ENCODE assay signal across 30 cellular contexts in the genomic region with DNA sequence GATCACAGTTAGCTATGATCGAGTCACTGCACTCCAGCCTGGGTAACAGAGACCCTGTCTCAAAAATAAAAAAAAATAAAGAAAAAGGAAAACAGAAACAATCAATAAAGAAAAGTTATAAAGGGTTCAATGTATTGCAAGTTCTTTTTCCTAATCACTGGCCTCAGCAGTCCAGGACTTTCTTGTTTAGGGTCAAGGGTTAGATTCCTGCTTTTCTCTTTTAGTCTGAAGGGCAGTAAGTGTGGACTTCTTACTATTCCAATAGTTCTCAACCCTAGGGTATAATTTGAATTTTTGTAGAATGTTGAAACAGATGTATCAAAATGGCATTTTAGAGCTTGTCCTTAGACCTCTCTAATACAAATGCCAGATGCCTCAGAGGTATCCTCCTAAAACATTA. TPM values are rescaled to one million over a fixed set of nuclear protein-coding genes. Genes with fewer than 3 reads are reported as not detected.
"Had no signal": no experiment of that assay in that cellular context is flagged by ENCODE, and none has a peak within 500 bp of the region (broad histone marks: within the 10 kb centered on the region; RNA-seq: fewer than 3 reads in every experiment).

No MANE protein-coding gene starts in this region.

- DNase-seq: activated B cell treated with CpG ODN at 0.5 μM for 24 hours; activated CD4-positive, alpha-beta T cell treated with anti-CD3 and anti-CD28 coated beads for 48 hours; activated CD4-positive, alpha-beta T cell treated with anti-CD3 and anti-CD28 coated beads, Interleukin-2, amount 50 U/mL, for 1 hour; activated CD4-positive, alpha-beta T cell treated with anti-CD3 and anti-CD28 coated beads, Interleukin-2, amount 50 U/mL, for 48 hours; activated CD8-positive, alpha-beta memory T cell treated with anti-CD3 and anti-CD28 coated beads for 24 hours; activated CD8-positive, alpha-beta T cell treated with anti-CD3 and anti-CD28 coated beads for 36 hours; activated effector memory CD4-positive, alpha-beta T cell treated with Interleukin-2 at 50 U/mL for 16 hours; activated gamma-delta T cell treated with Interleukin-2 at 50 U/mL for 16 hours; activated naive CD4-positive, alpha-beta T cell treated with anti-CD3 and anti-CD28 coated beads, Interleukin-2, amount 50 U/mL, for 16 hours; activated naive CD4-positive, alpha-beta T cell treated with Interleukin-2 at 50 U/mL for 16 hours; activated T-cell treated with anti-CD3 and anti-CD28 coated beads, Interleukin-2, amount 50 U/mL, for 4 hours; amniotic stem cell; anterior cingulate cortex; caudate nucleus; cortex of kidney; effector CD8-positive, alpha-beta T cell; esophagus squamous epithelium; foreskin melanocyte; SW 1271; T-cell; T1000; WERI-Rb-1 had no signal

- H3K4me3 ChIP-seq: esophagus squamous epithelium had no signal

- H3K4me3 Mint-ChIP-seq: activated B cell treated with CpG ODN at 0.5 μM for 24 hours; activated CD8-positive, alpha-beta T cell treated with anti-CD3 and anti-CD28 coated beads for 36 hours; activated naive CD8-positive, alpha-beta T cell; activated T-cell treated with anti-CD3 and anti-CD28 coated beads, Interleukin-2, amount 50 U/mL, for 4 hours; activated T-helper 17 cell treated with anti-CD3 and anti-CD28 coated beads, Interleukin-2, amount 50 U/mL, for 72 hours; T-cell; T-helper 1 cell treated with Interleukin-12 subunit alpha and Interleukin-12 subunit beta and Interleukin-4 antibody, amounts not matched to agents 30 μg/mL and 1 μg/mL, for 36 hours; T-helper 2 cell treated with Interferon-gamma antibody and Interleukin-4, amounts not matched to agents 5 μg/mL and 100 μg/mL, for 36 hours had no signal

- ATAC-seq: activated CD4-positive, CD25-positive, alpha-beta regulatory T cell treated with anti-CD3 and anti-CD28 coated beads, Interleukin-2, amount 50 U/mL, for 24 hours; activated CD8-positive, alpha-beta T cell treated with anti-CD3 and anti-CD28 coated beads for 36 hours; activated T-cell treated with anti-CD3 and anti-CD28 coated beads, Interleukin-2, amount 50 U/mL, for 4 hours; activated T-helper 17 cell treated with anti-CD3 and anti-CD28 coated beads, Interleukin-2, amount 50 U/mL, for 72 hours; T-cell had no signal

- H3K9me3 ChIP-seq: esophagus squamous epithelium had no signal

- H3K9me3 Mint-ChIP-seq: activated B cell treated with CpG ODN at 0.5 μM for 24 hours; activated CD8-positive, alpha-beta T cell treated with anti-CD3 and anti-CD28 coated beads for 36 hours; activated T-cell treated with anti-CD3 and anti-CD28 coated beads, Interleukin-2, amount 50 U/mL, for 4 hours; activated T-helper 17 cell treated with anti-CD3 and anti-CD28 coated beads, Interleukin-2, amount 50 U/mL, for 72 hours; T-cell; T-helper 1 cell treated with Interleukin-12 subunit alpha and Interleukin-12 subunit beta and Interleukin-4 antibody, amounts not matched to agents 30 μg/mL and 1 μg/mL, for 36 hours; T-helper 2 cell treated with Interferon-gamma antibody and Interleukin-4, amounts not matched to agents 5 μg/mL and 100 μg/mL, for 36 hours had no signal

- H3K4me1 Mint-ChIP-seq: activated B cell treated with CpG ODN at 0.5 μM for 24 hours; activated T-helper 17 cell treated with anti-CD3 and anti-CD28 coated beads, Interleukin-2, amount 50 U/mL, for 72 hours had no signal

- H3K27me3 Mint-ChIP-seq: activated B cell treated with CpG ODN at 0.5 μM for 24 hours; activated CD8-positive, alpha-beta T cell treated with anti-CD3 and anti-CD28 coated beads for 36 hours; activated naive CD8-positive, alpha-beta T cell; activated T-helper 17 cell treated with anti-CD3 and anti-CD28 coated beads, Interleukin-2, amount 50 U/mL, for 72 hours; T-cell had no signal

- H3K27ac ChIP-seq: epithelial cell of prostate, esophagus squamous epithelium, WERI-Rb-1 had no signal

- H3K27me3 ChIP-seq: esophagus squamous epithelium had no signal

- H3K27ac Mint-ChIP-seq: activated B cell treated with CpG ODN at 0.5 μM for 24 hours; activated CD8-positive, alpha-beta T cell treated with anti-CD3 and anti-CD28 coated beads for 36 hours; activated naive CD8-positive, alpha-beta T cell; activated T-helper 17 cell treated with anti-CD3 and anti-CD28 coated beads, Interleukin-2, amount 50 U/mL, for 72 hours; T-cell; T-helper 1 cell treated with Interleukin-12 subunit alpha and Interleukin-12 subunit beta and Interleukin-4 antibody, amounts not matched to agents 30 μg/mL and 1 μg/mL, for 36 hours; T-helper 2 cell treated with Interferon-gamma antibody and Interleukin-4, amounts not matched to agents 5 μg/mL and 100 μg/mL, for 36 hours had no signal

RNA-seq across cellular contexts. Expression of gene SERPINF1, which starts 40.6 kb away (rescaled TPM):
- total RNA-seq: activated T-helper 17 cell treated with anti-CD3 and anti-CD28 coated beads, Interleukin-2, amount 50 U/mL, for 72 hours; dermis microvascular lymphatic vessel endothelial cell; endothelial cell of umbilical vein had no signal
- polyA plus RNA-seq: endothelial cell of umbilical vein had no signal

RNA-seq across cellular contexts. Expression of gene SERPINF2, which starts 59.8 kb away (rescaled TPM):
- total RNA-seq: endothelial cell of umbilical vein had no signal
